Comparison of ENCODE assay signal across 30 cellular contexts in genomic region chr9:8904971-8905370, GRCh38.
"Had no signal": no experiment of that assay in that cellular context is flagged by ENCODE, and none has a peak within 500 bp of the region (broad histone marks: within the 10 kb centered on the region; RNA-seq: fewer than 3 reads in every experiment).

No MANE protein-coding gene starts in this region.

- H3K27me3 Mint-ChIP-seq: activated B cell treated with CpG ODN at 0.5 μM for 24 hours; activated CD8-positive, alpha-beta T cell treated with anti-CD3 and anti-CD28 coated beads for 36 hours; activated naive CD4-positive, alpha-beta T cell treated with anti-CD3 and anti-CD28 coated beads, Interleukin-2, amount 50 U/mL, for 24 hours; activated naive CD8-positive, alpha-beta T cell treated with anti-CD3 and anti-CD28 coated beads for 36 hours; activated naive CD8-positive, alpha-beta T cell treated with anti-CD3 and anti-CD28 coated beads, Interleukin-2, amount 50 U/mL, for 24 hours; brain; T-cell had no signal

- DNase-seq: activated B cell treated with CpG ODN at 0.5 μM for 24 hours; activated CD4-positive, alpha-beta T cell treated with anti-CD3 and anti-CD28 coated beads for 48 hours; activated CD4-positive, alpha-beta T cell treated with anti-CD3 and anti-CD28 coated beads, Interleukin-2, amount 50 U/mL, for 1 hour; activated CD4-positive, alpha-beta T cell treated with anti-CD3 and anti-CD28 coated beads, Interleukin-2, amount 50 U/mL, for 48 hours; activated CD8-positive, alpha-beta memory T cell treated with anti-CD3 and anti-CD28 coated beads for 24 hours; activated CD8-positive, alpha-beta T cell treated with anti-CD3 and anti-CD28 coated beads for 36 hours; activated effector memory CD4-positive, alpha-beta T cell treated with Interleukin-2 at 50 U/mL for 16 hours; activated gamma-delta T cell treated with Interleukin-2 at 50 U/mL for 16 hours; activated naive CD4-positive, alpha-beta T cell treated with Interleukin-2 at 50 U/mL for 16 hours; activated naive CD8-positive, alpha-beta T cell treated with anti-CD3 and anti-CD28 coated beads for 36 hours; activated naive CD8-positive, alpha-beta T cell treated with anti-CD3 and anti-CD28 coated beads, Interleukin-2, amount 50 U/mL, for 24 hours; activated T-cell treated with anti-CD3 and anti-CD28 coated beads, Interleukin-2, amount 50 U/mL, for 4 hours; adrenal gland; amygdala; aorta; central memory CD4-positive, alpha-beta T cell; cerebellar nuclear complex; colonic mucosa; effector CD8-positive, alpha-beta T cell; esophagus squamous epithelium; foreskin melanocyte; heart right ventricle; T-cell; T1000; WERI-Rb-1 had no signal

- H3K4me3 Mint-ChIP-seq: activated B cell treated with CpG ODN at 0.5 μM for 24 hours; activated CD8-positive, alpha-beta T cell treated with anti-CD3 and anti-CD28 coated beads for 36 hours; activated naive CD4-positive, alpha-beta T cell treated with anti-CD3 and anti-CD28 coated beads, Interleukin-2, amount 50 U/mL, for 24 hours; activated naive CD8-positive, alpha-beta T cell treated with anti-CD3 and anti-CD28 coated beads for 36 hours; activated naive CD8-positive, alpha-beta T cell treated with anti-CD3 and anti-CD28 coated beads, Interleukin-2, amount 50 U/mL, for 24 hours; activated T-cell treated with anti-CD3 and anti-CD28 coated beads, Interleukin-2, amount 50 U/mL, for 4 hours; activated T-helper 17 cell treated with anti-CD3 and anti-CD28 coated beads, Interleukin-2, amount 50 U/mL, for 72 hours; brain; T-cell; T-helper 1 cell treated with Interleukin-12 subunit alpha and Interleukin-12 subunit beta and Interleukin-4 antibody, amounts not matched to agents 30 μg/mL and 1 μg/mL, for 36 hours; T-helper 2 cell treated with Interferon-gamma antibody and Interleukin-4, amounts not matched to agents 5 μg/mL and 100 μg/mL, for 36 hours had no signal

- H3K27ac Mint-ChIP-seq: activated B cell treated with CpG ODN at 0.5 μM for 24 hours; activated CD8-positive, alpha-beta T cell treated with anti-CD3 and anti-CD28 coated beads for 36 hours; activated naive CD4-positive, alpha-beta T cell treated with anti-CD3 and anti-CD28 coated beads, Interleukin-2, amount 50 U/mL, for 24 hours; activated naive CD8-positive, alpha-beta T cell treated with anti-CD3 and anti-CD28 coated beads for 36 hours; activated naive CD8-positive, alpha-beta T cell treated with anti-CD3 and anti-CD28 coated beads, Interleukin-2, amount 50 U/mL, for 24 hours; activated T-helper 17 cell treated with anti-CD3 and anti-CD28 coated beads, Interleukin-2, amount 50 U/mL, for 72 hours; brain; T-cell; T-helper 1 cell treated with Interleukin-12 subunit alpha and Interleukin-12 subunit beta and Interleukin-4 antibody, amounts not matched to agents 30 μg/mL and 1 μg/mL, for 36 hours; T-helper 2 cell treated with Interferon-gamma antibody and Interleukin-4, amounts not matched to agents 5 μg/mL and 100 μg/mL, for 36 hours had no signal

- H3K9me3 Mint-ChIP-seq: activated T-helper 17 cell treated with anti-CD3 and anti-CD28 coated beads, Interleukin-2, amount 50 U/mL, for 72 hours; T-helper 1 cell treated with Interleukin-12 subunit alpha and Interleukin-12 subunit beta and Interleukin-4 antibody, amounts not matched to agents 30 μg/mL and 1 μg/mL, for 36 hours had no signal

- H3K4me1 Mint-ChIP-seq: activated B cell treated with CpG ODN at 0.5 μM for 24 hours; activated naive CD4-positive, alpha-beta T cell treated with anti-CD3 and anti-CD28 coated beads, Interleukin-2, amount 50 U/mL, for 24 hours; activated naive CD8-positive, alpha-beta T cell treated with anti-CD3 and anti-CD28 coated beads for 36 hours; activated naive CD8-positive, alpha-beta T cell treated with anti-CD3 and anti-CD28 coated beads, Interleukin-2, amount 50 U/mL, for 24 hours; activated T-helper 17 cell treated with anti-CD3 and anti-CD28 coated beads, Interleukin-2, amount 50 U/mL, for 72 hours; T-cell had no signal

- H3K36me3 Mint-ChIP-seq: activated naive CD4-positive, alpha-beta T cell treated with anti-CD3 and anti-CD28 coated beads, Interleukin-2, amount 50 U/mL, for 24 hours; activated naive CD8-positive, alpha-beta T cell treated with anti-CD3 and anti-CD28 coated beads for 36 hours; T-cell had no signal
